Comparison of ENCODE assay signal across 2 cellular contexts in the genomic region with DNA sequence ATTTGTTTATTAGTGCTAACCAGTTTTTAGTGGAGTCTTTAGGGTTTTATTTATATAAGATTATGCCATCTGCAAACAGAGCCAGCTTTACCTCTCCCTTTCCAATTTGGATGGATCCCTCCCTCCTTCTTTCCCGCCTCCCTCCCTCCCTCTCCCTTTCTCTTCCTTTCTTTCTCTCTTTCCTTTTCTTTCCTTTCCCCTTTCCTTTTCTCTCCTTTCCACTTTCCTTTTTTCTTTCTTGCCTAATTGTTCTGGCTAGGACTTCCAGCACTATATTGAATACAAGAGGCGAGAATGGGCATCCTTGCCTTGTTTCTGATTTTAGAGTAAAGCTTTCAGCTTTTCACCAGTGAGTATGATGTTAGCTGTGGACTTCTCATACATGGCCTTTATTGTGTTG.
TF ChIP-seq lines count a peak whose summit lies in the region.

No MANE protein-coding gene starts in this region.

TF ChIP-seq in HepG2, 621 proteins besides CTCF, POLR2A, EP300 and RAD21:
- TF ChIP-seq, protein P1, sequence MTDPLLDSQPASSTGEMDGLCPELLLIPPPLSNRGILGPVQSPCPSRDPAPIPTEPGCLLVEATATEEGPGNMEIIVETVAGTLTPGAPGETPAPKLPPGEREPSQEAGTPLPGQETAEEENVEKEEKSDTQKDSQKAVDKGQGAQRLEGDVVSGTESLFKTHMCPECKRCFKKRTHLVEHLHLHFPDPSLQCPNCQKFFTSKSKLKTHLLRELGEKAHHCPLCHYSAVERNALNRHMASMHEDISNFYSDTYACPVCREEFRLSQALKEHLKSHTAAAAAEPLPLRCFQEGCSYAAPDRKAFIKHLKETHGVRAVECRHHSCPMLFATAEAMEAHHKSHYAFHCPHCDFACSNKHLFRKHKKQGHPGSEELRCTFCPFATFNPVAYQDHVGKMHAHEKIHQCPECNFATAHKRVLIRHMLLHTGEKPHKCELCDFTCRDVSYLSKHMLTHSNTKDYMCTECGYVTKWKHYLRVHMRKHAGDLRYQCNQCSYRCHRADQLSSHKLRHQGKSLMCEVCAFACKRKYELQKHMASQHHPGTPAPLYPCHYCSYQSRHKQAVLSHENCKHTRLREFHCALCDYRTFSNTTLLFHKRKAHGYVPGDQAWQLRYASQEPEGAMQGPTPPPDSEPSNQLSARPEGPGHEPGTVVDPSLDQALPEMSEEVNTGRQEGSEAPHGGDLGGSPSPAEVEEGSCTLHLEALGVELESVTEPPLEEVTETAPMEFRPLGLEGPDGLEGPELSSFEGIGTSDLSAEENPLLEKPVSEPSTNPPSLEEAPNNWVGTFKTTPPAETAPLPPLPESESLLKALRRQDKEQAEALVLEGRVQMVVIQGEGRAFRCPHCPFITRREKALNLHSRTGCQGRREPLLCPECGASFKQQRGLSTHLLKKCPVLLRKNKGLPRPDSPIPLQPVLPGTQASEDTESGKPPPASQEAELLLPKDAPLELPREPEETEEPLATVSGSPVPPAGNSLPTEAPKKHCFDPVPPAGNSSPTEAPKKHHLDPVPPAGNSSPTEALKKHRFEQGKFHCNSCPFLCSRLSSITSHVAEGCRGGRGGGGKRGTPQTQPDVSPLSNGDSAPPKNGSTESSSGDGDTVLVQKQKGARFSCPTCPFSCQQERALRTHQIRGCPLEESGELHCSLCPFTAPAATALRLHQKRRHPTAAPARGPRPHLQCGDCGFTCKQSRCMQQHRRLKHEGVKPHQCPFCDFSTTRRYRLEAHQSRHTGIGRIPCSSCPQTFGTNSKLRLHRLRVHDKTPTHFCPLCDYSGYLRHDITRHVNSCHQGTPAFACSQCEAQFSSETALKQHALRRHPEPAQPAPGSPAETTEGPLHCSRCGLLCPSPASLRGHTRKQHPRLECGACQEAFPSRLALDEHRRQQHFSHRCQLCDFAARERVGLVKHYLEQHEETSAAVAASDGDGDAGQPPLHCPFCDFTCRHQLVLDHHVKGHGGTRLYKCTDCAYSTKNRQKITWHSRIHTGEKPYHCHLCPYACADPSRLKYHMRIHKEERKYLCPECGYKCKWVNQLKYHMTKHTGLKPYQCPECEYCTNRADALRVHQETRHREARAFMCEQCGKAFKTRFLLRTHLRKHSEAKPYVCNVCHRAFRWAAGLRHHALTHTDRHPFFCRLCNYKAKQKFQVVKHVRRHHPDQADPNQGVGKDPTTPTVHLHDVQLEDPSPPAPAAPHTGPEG (CRISPR knock-in tag; IDR thresholded peaks at IDR 0.05): no peak
- no peak for TF ChIP-seq YEATS4 (CRISPR knock-in tag; IDR thresholded peaks at IDR 0.05; ENCODE audit: borderline replicate concordance)
- 0 out of 2 replicates have a peak, but pooled peaks have one; percentile 16 for TF ChIP-seq FOXP1 (IDR thresholded peaks at IDR 0.05)
- no peak for TF ChIP-seq FOXP1 (CRISPR knock-in tag; IDR thresholded peaks at IDR 0.05)
- TF ChIP-seq HNRNPK (IDR thresholded peaks at IDR 0.05; ENCODE audit: low read depth, low read length, poor library complexity, severe bottlenecking): peak; percentile 29

TF ChIP-seq in HEK293, 187 proteins besides CTCF, POLR2A, EP300 and RAD21:
- TF ChIP-seq ZNF558 (tag by site-specific recombination; IDR thresholded peaks at IDR 0.05) (no peak), ZBTB49 (tag by site-specific recombination; IDR thresholded peaks at IDR 0.05; ENCODE audit: low read depth) (no peak), ZNF530 (tag by site-specific recombination; IDR thresholded peaks at IDR 0.05; ENCODE audit: low read depth) (no peak), PRDM1 (tag by site-specific recombination; IDR thresholded peaks at IDR 0.05) (peak; percentile 97), ATF2 (tag by site-specific recombination; IDR thresholded peaks at IDR 0.05; ENCODE audit: low read depth) (no peak)
TF ChIP-seq in HEK293: peak in this region for 1.
